In the genomic region with DNA sequence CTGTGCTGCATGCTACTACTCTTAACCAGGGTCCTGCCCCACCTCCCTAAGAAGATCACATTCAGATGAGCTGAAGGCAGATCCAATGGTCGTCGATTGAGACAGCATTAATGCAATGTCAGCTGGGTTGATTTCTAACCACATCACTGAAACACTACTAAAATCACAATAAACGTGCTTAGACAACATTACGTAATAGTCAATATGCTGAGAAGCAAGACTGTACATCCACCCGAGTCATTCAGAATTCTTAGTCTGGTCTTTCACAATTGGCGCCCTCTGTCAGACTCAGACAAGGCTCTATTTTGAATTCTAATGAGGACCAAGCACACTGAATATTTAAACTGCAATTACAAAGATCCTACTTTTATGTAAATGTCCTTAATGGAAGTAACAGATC, we compare ENCODE assay signal across 11 cellular contexts.
A peak's percentile ranks its signal among the peaks of the same experiment; 100 is the strongest.
DNase-seq lines count a peak whose midpoint lies in the region; ATAC-seq and TF ChIP-seq lines count a peak whose summit lies in the region.
"Had no signal": no experiment of that assay in that cellular context is flagged by ENCODE, and none has a peak within 500 bp of the region (broad histone marks: within the 10 kb centered on the region; RNA-seq: fewer than 3 reads in every experiment).

No MANE protein-coding gene starts in this region.

- no peaks in the 10 kb centered on the region for H3K9me3 ChIP-seq in gastrocnemius medialis

- in situ Hi-C loops in gastrocnemius medialis (cut with MboI; ENCODE audit: low sequenced_read_pairs in 4 of 4), result no loop called here

- H3K27ac ChIP-seq in epithelial cell of prostate, result peak overlapping the region; percentile 77
- H3K27ac ChIP-seq in gastrocnemius medialis, result peak overlapping the region; percentile 26 to 68 (median 62)

- H3K4me3 ChIP-seq in gastrocnemius medialis, result no peak overlapping the region

- peaks cover 11% of the 10 kb centered on the region for H3K36me3 Mint-ChIP-seq in T-cell

- H3K36me3 ChIP-seq in gastrocnemius medialis, result no peaks in the 10 kb centered on the region

- CTCF ChIA-PET in T-cell (lab: Charles Lee), result no interaction called here

- H3K27me3 ChIP-seq in gastrocnemius medialis, result no peaks in the 10 kb centered on the region

- TF ChIP-seq POLR2A in gastrocnemius medialis (IDR thresholded peaks at IDR 0.05), result no peak

- no peaks in the 10 kb centered on the region for H3K27me3 Mint-ChIP-seq in T-cell
- H3K27me3 Mint-ChIP-seq: activated CD4-positive, alpha-beta T cell treated with anti-CD3 and anti-CD28 coated beads, Interleukin-2, amount 10 ng/mL, durations not matched to agents 7 days and 5 days; effector memory CD8-positive, alpha-beta T cell had no signal

- peaks cover 0 to 11% (median 3%) of the 10 kb centered on the region in 3 donors for H3K4me1 Mint-ChIP-seq in T-cell
- H3K4me1 Mint-ChIP-seq: activated CD4-positive, alpha-beta T cell treated with anti-CD3 and anti-CD28 coated beads, Interleukin-2, amount 10 ng/mL, durations not matched to agents 7 days and 5 days had no signal

- H3K4me3 Mint-ChIP-seq in T-cell, result no peak overlapping the region
- H3K4me3 Mint-ChIP-seq: activated CD4-positive, alpha-beta T cell treated with anti-CD3 and anti-CD28 coated beads, Interleukin-2, amount 10 ng/mL, durations not matched to agents 7 days and 5 days; effector memory CD8-positive, alpha-beta T cell had no signal

- H3K9me3 Mint-ChIP-seq in T-cell, result no peaks in the 10 kb centered on the region
- H3K9me3 Mint-ChIP-seq: activated CD4-positive, alpha-beta T cell treated with anti-CD3 and anti-CD28 coated beads, Interleukin-2, amount 10 ng/mL, durations not matched to agents 7 days and 5 days; effector memory CD8-positive, alpha-beta T cell had no signal

- intact Hi-C loops in gastrocnemius medialis (cut with DNase I; ENCODE audit: low total_unique reads), result loop anchor here (5.0 kb wide), 1 partner anchor 62 kb away; no protein-coding TSS in a partner anchor

- POLR2A ChIA-PET in T-cell (lab: Charles Lee), result no interaction called here

- DNase-seq in NCI-H2029 treated with DMSO at 0.1 percent for 48 hours (lab: John Stamatoyannopoulos, UW) (peak; percentile 36), NCI-H2029 (lab: John Stamatoyannopoulos, UW) (no peak), NCI-H345 treated with DMSO at 0.1 percent for 48 hours (lab: John Stamatoyannopoulos, UW; ENCODE audit: unreplicated experiment) (peak; percentile 59), epithelial cell of prostate (ENCODE audit: low read depth, low spot score) (peak; percentile 45), gastrocnemius medialis (no peak), T-cell (no peak)
- DNase-seq: activated CD4-positive, alpha-beta T cell treated with anti-CD3 and anti-CD28 coated beads, Interleukin-2, amount 10 ng/mL, durations not matched to agents 7 days and 5 days; effector memory CD8-positive, alpha-beta T cell; GDM1 had no signal

- no peak for TF ChIP-seq CTCF in gastrocnemius medialis (IDR thresholded peaks at IDR 0.05 in 4 of 5, conservative IDR thresholded peaks at IDR 0.05 in 1 of 5)

- ATAC-seq in gastrocnemius medialis, result no peak
- no peak for ATAC-seq in HG03520 (IDR thresholded peaks at IDR 0.05; ENCODE audit: unreplicated experiment)
- ATAC-seq in T-cell (replicated peaks in 1 of 4), result no peak
- ATAC-seq in GM19452 (IDR thresholded peaks at IDR 0.05; ENCODE audit: unreplicated experiment), result no peak
- ATAC-seq: effector memory CD8-positive, alpha-beta T cell had no signal

- H3K27ac Mint-ChIP-seq in T-cell, result no peak overlapping the region
- H3K27ac Mint-ChIP-seq: activated CD4-positive, alpha-beta T cell treated with anti-CD3 and anti-CD28 coated beads, Interleukin-2, amount 10 ng/mL, durations not matched to agents 7 days and 5 days; effector memory CD8-positive, alpha-beta T cell had no signal

- peaks cover 26 to 30% of the 10 kb centered on the region in 2 donors for H3K4me1 ChIP-seq in gastrocnemius medialis

Comparison
In these comparisons a context has a peak if more than half of its experiments do, and no peak if none do; other contexts are left out.
1. DNase-seq: peak in NCI-H2029 treated with DMSO at 0.1 percent for 48 hours (single experiment), NCI-H345 treated with DMSO at 0.1 percent for 48 hours (single experiment) and epithelial cell of prostate (single experiment); none in NCI-H2029 (single experiment), gastrocnemius medialis (0 of 2) and T-cell (0 of 34).